Comparison of ENCODE assay signal across 11 cellular contexts in the genomic region with DNA sequence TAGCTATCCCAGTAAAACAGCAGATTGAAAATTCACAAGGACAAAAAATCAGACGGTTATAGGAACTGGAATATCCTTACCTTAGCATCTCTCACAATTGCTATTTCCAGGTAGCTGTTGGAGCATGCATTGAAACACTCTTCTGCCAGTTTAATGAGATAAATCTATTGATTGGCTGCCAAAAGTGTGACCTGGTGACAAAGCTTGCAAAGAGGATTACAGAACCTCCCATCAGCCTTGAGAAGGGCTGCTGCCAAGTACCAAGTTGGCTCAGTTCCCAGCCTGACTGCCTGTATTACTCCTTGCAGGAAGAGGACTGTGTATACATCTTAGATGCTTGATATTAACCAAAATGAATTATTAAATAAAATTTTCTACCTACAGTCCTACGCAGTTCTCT. TPM values are rescaled to one million over a fixed set of nuclear protein-coding genes. Genes with fewer than 3 reads are reported as not detected.
DNase-seq lines count a peak whose midpoint lies in the region; ATAC-seq, FAIRE-seq and TF ChIP-seq lines count a peak whose summit lies in the region.
"Had no signal": no experiment of that assay in that cellular context is flagged by ENCODE, and none has a peak within 500 bp of the region (broad histone marks: within the 10 kb centered on the region; RNA-seq: fewer than 3 reads in every experiment).

No MANE protein-coding gene starts in this region.

- no peaks in the 10 kb centered on the region for H3K9me3 ChIP-seq in small intestine (ENCODE audit: control insufficient read depth, low read depth)

- H3K4me1 ChIP-seq in small intestine (ENCODE audit: control insufficient read depth in 2 of 2, insufficient read depth in 1 of 2, low read depth in 1 of 2, low read length in 1 of 2): no peaks in the 10 kb centered on the region

- no peak for TF ChIP-seq CTCF in choroid plexus epithelial cell (conservative IDR thresholded peaks at IDR 0.05; ENCODE audit: low read depth, low read length)

- 21 to 64% (median 31%) methylated on average over 2 of the region's 2 CpGs for WGBS in small intestine, 3 donors

- H3K36me3 ChIP-seq in small intestine (ENCODE audit: control insufficient read depth in 2 of 2, insufficient read depth in 2 of 2, low read length in 2 of 2): no peaks in the 10 kb centered on the region

- no peak for FAIRE-seq in small intestine (lab: Jason Lieb, UNC)

- H3K27ac ChIP-seq in small intestine (ENCODE audit: low read depth in 1 of 2, low read length in 1 of 2): no peak overlapping the region
- H3K27ac ChIP-seq: 22Rv1 had no signal

- peaks cover 0 to 21% of the 10 kb centered on the region in 2 donors for H3K27me3 ChIP-seq in small intestine (ENCODE audit: control insufficient read depth in 2 of 2, insufficient read depth in 2 of 2, low read length in 2 of 2)

- ATAC-seq in GM19467 (IDR thresholded peaks at IDR 0.05; ENCODE audit: unreplicated experiment): no peak
- ATAC-seq in HG02938 (IDR thresholded peaks at IDR 0.05; ENCODE audit: unreplicated experiment): no peak

- H3K4me3 ChIP-seq in choroid plexus epithelial cell (ENCODE audit: low read depth, low read length) (no peak overlapping the region), small intestine (ENCODE audit: low read depth in 1 of 2, low read length in 2 of 2) (no peak overlapping the region)

- DNase-seq in NCI-H1417 (lab: John Stamatoyannopoulos, UW) (peak; percentile 33 to 76 (median 68)), NCI-H1417 treated with DMSO at 0.1 percent for 48 hours (lab: John Stamatoyannopoulos, UW) (no peak), NCI-H446 treated with DMSO at 0.1 percent for 48 hours (lab: John Stamatoyannopoulos, UW) (peak; percentile 57), choroid plexus epithelial cell (ENCODE audit: low read depth) (peak; percentile 47), small intestine (peak; percentile 16), HPDE6-E6E7 (ENCODE audit: extremely low spot score) (no peak)
- DNase-seq: effector CD8-positive, alpha-beta T cell; right cardiac atrium had no signal

RNA-seq across cellular contexts. Expression of gene PRLHR, which starts 5.1 kb away (rescaled TPM):
- under 1 TPM in 1 of 3 donors, not detected in 2; 0.03 TPM for polyA plus RNA-seq in small intestine
- polyA plus RNA-seq: right cardiac atrium had no signal

Comparison
In these comparisons a context has a peak if more than half of its experiments do, and no peak if none do; other contexts are left out.
1. DNase-seq: peak in NCI-H1417 (3 of 3), NCI-H446 treated with DMSO at 0.1 percent for 48 hours (single experiment), choroid plexus epithelial cell (single experiment) and small intestine (single experiment); none in NCI-H1417 treated with DMSO at 0.1 percent for 48 hours (single experiment) and HPDE6-E6E7 (single experiment).